19 cellular contexts compared by ENCODE assay signal in genomic region chr2:173472112-173472511, GRCh38.
"Had no signal": no experiment of that assay in that cellular context is flagged by ENCODE, and none has a peak within 500 bp of the region (broad histone marks: within the 10 kb centered on the region; RNA-seq: fewer than 3 reads in every experiment).

No MANE protein-coding gene starts in this region.

- H3K4me1 ChIP-seq: heart left ventricle, stomach had no signal

- H3K36me3 ChIP-seq: heart left ventricle, ovary, stomach, thoracic aorta had no signal

- H3K4me3 ChIP-seq: dorsolateral prefrontal cortex, heart left ventricle, mucosa of descending colon, ovary, stomach, thoracic aorta had no signal

- ATAC-seq: heart left ventricle; left lobe of liver; mucosa of descending colon; naive thymus-derived CD8-positive, alpha-beta T cell; right cardiac atrium had no signal

- H3K9me3 ChIP-seq: mucosa of descending colon, thoracic aorta had no signal

- H3K27ac ChIP-seq: dorsolateral prefrontal cortex, heart left ventricle, ovary, stomach, thoracic aorta had no signal

- H3K27me3 ChIP-seq: heart left ventricle, ovary, stomach had no signal

- DNase-seq: cortex of kidney; dorsolateral prefrontal cortex; effector CD8-positive, alpha-beta T cell; heart left ventricle; hippocampal formation; kidney glomerular epithelial cell; mammary epithelial cell; mucosa of descending colon; naive thymus-derived CD8-positive, alpha-beta T cell; ovary; right cardiac atrium; small intestine; stimulated activated CD4-positive, alpha-beta T cell treated with anti-CD3 and anti-CD28 coated beads, Interleukin-12 subunit alpha, Interleukin-12 subunit beta, amount 100 ng/mL, for 4 hours; stimulated activated naive CD4-positive, alpha-beta T cell; stomach; substantia nigra; trophoblast cell had no signal
